19 cellular contexts compared by ENCODE assay signal in the genomic region with DNA sequence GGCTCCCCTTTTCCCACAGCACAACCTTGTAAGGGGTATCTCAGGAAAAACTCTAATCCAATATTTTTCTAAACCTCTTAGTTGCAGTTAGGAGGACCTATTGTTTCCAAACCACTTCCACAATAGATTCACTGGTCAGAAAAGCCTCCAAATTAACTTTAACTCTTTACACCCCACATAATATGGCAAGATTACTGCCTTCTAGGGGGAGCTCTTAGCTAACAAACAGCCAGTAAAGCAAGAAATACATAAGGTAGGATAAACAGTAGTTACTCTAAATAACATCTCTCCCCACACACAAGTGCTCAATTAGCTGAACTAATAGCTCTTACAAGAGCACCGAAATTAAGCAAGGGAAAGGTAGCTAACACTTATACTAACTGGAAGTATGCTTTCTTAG.
DNase-seq lines count a peak whose midpoint lies in the region; ATAC-seq and TF ChIP-seq lines count a peak whose summit lies in the region.
"Had no signal": no experiment of that assay in that cellular context is flagged by ENCODE, and none has a peak within 500 bp of the region (broad histone marks: within the 10 kb centered on the region; RNA-seq: fewer than 3 reads in every experiment).

No MANE protein-coding gene starts in this region.

- no peak overlapping the region for H4K91ac ChIP-seq in H9 (ENCODE audit: insufficient read length, low read depth, low read length)
- no peak overlapping the region for H4K91ac ChIP-seq in neuronal stem cell (ENCODE audit: low read depth, low read length, poor library complexity)

- no peak overlapping the region for H3K27ac ChIP-seq in H9 (ENCODE audit: insufficient read length, low read depth, low read length)
- H3K27ac ChIP-seq in neuronal stem cell (replicated peaks; ENCODE audit: low read length) = peak overlapping the region; percentile 66
- H3K27ac ChIP-seq in psoas muscle = no peak overlapping the region
- H3K27ac ChIP-seq: A549, PC-9, SJSA1 had no signal

- H3K36me3 ChIP-seq in neuronal stem cell (replicated peaks in 1 of 2; ENCODE audit: control insufficient read depth in 2 of 2, insufficient read depth in 2 of 2, low read length in 2 of 2) (no peaks in the 10 kb centered on the region), psoas muscle (ENCODE audit: insufficient read depth in 1 of 2, low read depth in 1 of 2) (no peaks in the 10 kb centered on the region)
- H3K36me3 ChIP-seq: SJSA1 had no signal

- H2BK120ac ChIP-seq in H9 (ENCODE audit: low read depth, low read length, poor library complexity, severe bottlenecking) (no peak overlapping the region), neuronal stem cell (ENCODE audit: low read depth, low read length) (no peak overlapping the region)

- H3K14ac ChIP-seq in H9 (ENCODE audit: insufficient read depth, low read length) = no peak overlapping the region
- no peak overlapping the region for H3K14ac ChIP-seq in neuronal stem cell (ENCODE audit: low read length)

- H3K36me3 Mint-ChIP-seq in H9 (ENCODE audit: insufficient read depth in 1 of 3, low read depth in 3 of 3) = peaks cover 0 to 5% (median 2%) of the 10 kb centered on the region in 3 experiments; a peak in 1 of 7 replicates

- H2BK5ac ChIP-seq in H9 (ENCODE audit: insufficient read length, low read length) (no peak overlapping the region), neuronal stem cell (ENCODE audit: low read length) (no peak overlapping the region)

- no peaks in the 10 kb centered on the region for H3K9me3 ChIP-seq in H9 (ENCODE audit: control insufficient read depth, low read depth, low read length)
- no peaks in the 10 kb centered on the region for H3K9me3 ChIP-seq in neuronal stem cell (replicated peaks in 1 of 2; ENCODE audit: control insufficient read depth in 2 of 2, insufficient read depth in 1 of 2, low read depth in 1 of 2, low read length in 2 of 2)
- no peaks in the 10 kb centered on the region for H3K9me3 ChIP-seq in psoas muscle
- H3K9me3 ChIP-seq: A549 had no signal

- intact Hi-C loops in psoas muscle (cut with DNase I) = no loop called here

- no peaks in the 10 kb centered on the region for H3K27me3 Mint-ChIP-seq in H9 (ENCODE audit: low read depth)

- no peaks in the 10 kb centered on the region for H3K23me2 ChIP-seq in H9 (ENCODE audit: insufficient read length, low read depth, low read length, poor library complexity, severe bottlenecking)

- ATAC-seq in HG02885 (IDR thresholded peaks at IDR 0.05; ENCODE audit: poor library complexity, unreplicated experiment) (no peak), psoas muscle (no peak)
- ATAC-seq: A549, Right ventricle myocardium inferior had no signal

- DNase-seq in H9 (no peak), LHCN-M2 (ENCODE audit: low read depth) (peak; percentile 21), epithelial cell of proximal tubule (ENCODE audit: low read depth) (no peak), neuronal stem cell (ENCODE audit: low spot score) (no peak), psoas muscle (no peak), islet precursor cell (no peak)
- DNase-seq: GOT3, KG1, MM.1S, NCI-H2029, NCI-H2227 treated with DMSO at 0.1 percent for 48 hours, NCI-H526 treated with DMSO at 0.1 percent for 48 hours, PC-9, SW 1271 had no signal

- WGBS in H9 (ENCODE audit: extremely low coverage, insufficient read length, low lambda C conversion rate) = no CpG with 5 or more reads among the region's 1 CpG
- no CpG with 5 or more reads among the region's 1 CpG for WGBS in neuronal stem cell (ENCODE audit: extremely low coverage in 2 of 2, insufficient read length in 2 of 2, insufficient replicate concordance in 1 of 2), 2 donors
- WGBS in psoas muscle, 3 donors = 62 to 74% (median 72%) methylated on average over 1 of the region's 1 CpG

- H2BK12ac ChIP-seq in H9 (ENCODE audit: insufficient read length, low read depth, low read length) (no peak overlapping the region), neuronal stem cell (ENCODE audit: low read length) (no peak overlapping the region)

- H2AFZ ChIP-seq in H9 (ENCODE audit: low read length) (no peak overlapping the region), neuronal stem cell (ENCODE audit: low read length) (no peak overlapping the region)
- H2AFZ ChIP-seq: PC-9 had no signal

- peak overlapping the region; percentile 55 to 88 (median 55); a peak in 4 of 7 replicates for H3K27ac Mint-ChIP-seq in H9
- H3K27ac Mint-ChIP-seq: T-helper 1 cell treated with Interleukin-12 subunit alpha and Interleukin-12 subunit beta and Interleukin-4 antibody, amounts not matched to agents 30 μg/mL and 1 μg/mL, for 36 hours had no signal

- no peak overlapping the region for H3K4me2 ChIP-seq in H9 (ENCODE audit: insufficient read depth, insufficient read length, low read length)
- no peak overlapping the region for H3K4me2 ChIP-seq in neuronal stem cell (ENCODE audit: insufficient read depth, low read length, poor library complexity, severe bottlenecking)
- H3K4me2 ChIP-seq: A549, PC-9 had no signal

- H3K4me3 Mint-ChIP-seq in H9 = no peak overlapping the region
- H3K4me3 Mint-ChIP-seq: T-helper 1 cell treated with Interleukin-12 subunit alpha and Interleukin-12 subunit beta and Interleukin-4 antibody, amounts not matched to agents 30 μg/mL and 1 μg/mL, for 36 hours had no signal

- no peak overlapping the region for H3K56ac ChIP-seq in H9 (ENCODE audit: insufficient read length, low read depth, low read length)

- H3K79me1 ChIP-seq in H9 (ENCODE audit: insufficient read depth, low read depth, low read length, poor library complexity, severe bottlenecking) (no peaks in the 10 kb centered on the region), neuronal stem cell (ENCODE audit: low read depth, low read length) (no peaks in the 10 kb centered on the region)

- H4K20me1 ChIP-seq in H9 (ENCODE audit: control insufficient read depth, insufficient read depth, insufficient read length) = no peaks in the 10 kb centered on the region

- H4K5ac ChIP-seq in H9 (ENCODE audit: insufficient read length, low read depth, low read length) = no peak overlapping the region

- H3K23ac ChIP-seq in H9 (ENCODE audit: insufficient read length, low read depth, low read length) (no peak overlapping the region), neuronal stem cell (ENCODE audit: low read depth, low read length, poor library complexity) (no peak overlapping the region)

- H3K9me3 Mint-ChIP-seq in H9 = peaks cover 0 to 4% of the 10 kb centered on the region in 2 experiments; a peak in 2 of 5 replicates

- H3K79me2 ChIP-seq in H9 (ENCODE audit: insufficient read depth, low read length) = no peaks in the 10 kb centered on the region

- no peak overlapping the region for H2BK20ac ChIP-seq in H9 (ENCODE audit: low read depth, low read length, poor library complexity, severe bottlenecking)

- H3K4me3 ChIP-seq in epithelial cell of proximal tubule (ENCODE audit: low read depth, low read length) = no peak overlapping the region
- no peak overlapping the region for H3K4me3 ChIP-seq in neuronal stem cell (ENCODE audit: low read length in 2 of 2)
- H3K4me3 ChIP-seq in psoas muscle = no peak overlapping the region
- H3K4me3 ChIP-seq: A549, PC-9, SJSA1 had no signal

- TF ChIP-seq CTCF in H9 (conservative IDR thresholded peaks at IDR 0.05) (peak; percentile 45; the same call in 2 of the 3 replicates), epithelial cell of proximal tubule (conservative IDR thresholded peaks at IDR 0.05; ENCODE audit: low read depth, low read length) (peak; percentile 34), psoas muscle (IDR thresholded peaks at IDR 0.05) (no peak)

- no peak overlapping the region for H2AK5ac ChIP-seq in H9 (ENCODE audit: insufficient read length, low read length)
- no peak overlapping the region for H2AK5ac ChIP-seq in neuronal stem cell (ENCODE audit: low read depth, low read length)

- H3K4me1 ChIP-seq in H9 (ENCODE audit: insufficient read depth, low read length) (peaks cover 6% of the 10 kb centered on the region), neuronal stem cell (ENCODE audit: control insufficient read depth in 2 of 2, insufficient read depth in 1 of 2, low read depth in 1 of 2, low read length in 2 of 2) (peaks cover 0 to 11% of the 10 kb centered on the region in 2 donors), psoas muscle (no peaks in the 10 kb centered on the region)
- H3K4me1 ChIP-seq: SJSA1 had no signal

- H3K9ac ChIP-seq in H9 (ENCODE audit: extremely low read depth, insufficient read length, low read length) (no peak overlapping the region), neuronal stem cell (ENCODE audit: low read depth, low read length, poor library complexity) (no peak overlapping the region)

- no peak overlapping the region for H4K8ac ChIP-seq in H9 (replicated peaks; ENCODE audit: insufficient read length, low read depth, low read length)
- no peak overlapping the region for H4K8ac ChIP-seq in neuronal stem cell (ENCODE audit: low read depth, low read length)

- H3K4me1 Mint-ChIP-seq in H9 = peaks cover 44 to 60% of the 10 kb centered on the region in 2 experiments

- H3K27me3 ChIP-seq in H9 (ENCODE audit: insufficient read depth, low read length) (no peaks in the 10 kb centered on the region), neuronal stem cell (ENCODE audit: control insufficient read depth in 3 of 3, insufficient read depth in 3 of 3, low read depth in 1 of 3, low read length in 3 of 3) (no peaks in the 10 kb centered on the region), psoas muscle (ENCODE audit: insufficient read depth in 3 of 3, low read length in 2 of 3) (no peaks in the 10 kb centered on the region)
- H3K27me3 ChIP-seq: SJSA1 had no signal

- no peak overlapping the region for H2BK15ac ChIP-seq in H9 (ENCODE audit: low read depth, low read length)
- no peak overlapping the region for H2BK15ac ChIP-seq in neuronal stem cell (ENCODE audit: low read length)

- no peak overlapping the region for H3T11ph ChIP-seq in H9 (ENCODE audit: low read length)

- H3K4ac ChIP-seq in H9 (ENCODE audit: low read depth, low read length) (no peak overlapping the region), neuronal stem cell (ENCODE audit: low read length) (no peak overlapping the region)

- no peak overlapping the region for H3K18ac ChIP-seq in H9 (ENCODE audit: insufficient read length, low read depth, low read length)
- H3K18ac ChIP-seq in neuronal stem cell (ENCODE audit: low read length) = no peak overlapping the region
